Comparison of ENCODE assay signal across 1 cellular context in the genomic region with DNA sequence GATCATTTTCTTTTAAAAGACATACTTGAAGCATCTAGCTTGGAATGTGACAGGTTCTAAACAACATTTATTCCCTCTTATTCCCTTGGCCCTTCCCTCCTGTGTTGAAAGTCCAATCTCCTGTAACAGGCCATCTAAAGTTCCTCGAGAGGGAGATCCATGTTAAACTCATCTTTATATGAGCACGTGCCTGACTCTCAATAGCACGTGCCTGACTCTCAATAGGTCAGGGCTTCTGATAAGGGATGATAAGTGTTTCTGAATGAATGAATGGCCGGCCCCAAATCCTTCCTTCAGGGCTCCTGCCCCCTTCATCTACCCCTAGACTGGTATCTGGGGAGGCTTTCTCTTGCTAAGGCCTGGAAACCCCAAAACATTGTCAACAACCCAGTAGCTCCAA.
TF ChIP-seq lines count a peak whose summit lies in the region.

No MANE protein-coding gene starts in this region.

TF ChIP-seq in K562, 482 proteins besides CTCF, POLR2A, EP300 and RAD21:
- TF ChIP-seq PHTF2 (CRISPR knock-in tag; IDR thresholded peaks at IDR 0.05) = no peak
- no peak for TF ChIP-seq POLR2B (IDR thresholded peaks at IDR 0.05; ENCODE audit: low read depth, partially characterized antibody)
- no peak for TF ChIP-seq DNMT1 (IDR thresholded peaks at IDR 0.05)
- TF ChIP-seq E2F6 (IDR thresholded peaks at IDR 0.05; ENCODE audit: borderline replicate concordance in 1 of 2, extremely low read depth in 1 of 2, insufficient read depth in 1 of 2, insufficient read length in 1 of 2, low read depth in 1 of 2, low read length in 1 of 2, poor library complexity in 1 of 2, severe bottlenecking in 1 of 2) = peak in 1 of 2 experiments; percentile 17
- TF ChIP-seq NRF1 (conservative IDR thresholded peaks at IDR 0.05 in 1 of 2, IDR thresholded peaks at IDR 0.05 in 1 of 2) = no peak
- peak; percentile 67 for TF ChIP-seq BHLHE40 (IDR thresholded peaks at IDR 0.05; ENCODE audit: low read length)
- no peak for TF ChIP-seq RBM17 (IDR thresholded peaks at IDR 0.05; ENCODE audit: borderline replicate concordance, low read depth, low read length)
- TF ChIP-seq L3MBTL2 (IDR thresholded peaks at IDR 0.05) = 0 out of 2 replicates have a peak, but pooled peaks have one; percentile 27
- TF ChIP-seq, protein P1, sequence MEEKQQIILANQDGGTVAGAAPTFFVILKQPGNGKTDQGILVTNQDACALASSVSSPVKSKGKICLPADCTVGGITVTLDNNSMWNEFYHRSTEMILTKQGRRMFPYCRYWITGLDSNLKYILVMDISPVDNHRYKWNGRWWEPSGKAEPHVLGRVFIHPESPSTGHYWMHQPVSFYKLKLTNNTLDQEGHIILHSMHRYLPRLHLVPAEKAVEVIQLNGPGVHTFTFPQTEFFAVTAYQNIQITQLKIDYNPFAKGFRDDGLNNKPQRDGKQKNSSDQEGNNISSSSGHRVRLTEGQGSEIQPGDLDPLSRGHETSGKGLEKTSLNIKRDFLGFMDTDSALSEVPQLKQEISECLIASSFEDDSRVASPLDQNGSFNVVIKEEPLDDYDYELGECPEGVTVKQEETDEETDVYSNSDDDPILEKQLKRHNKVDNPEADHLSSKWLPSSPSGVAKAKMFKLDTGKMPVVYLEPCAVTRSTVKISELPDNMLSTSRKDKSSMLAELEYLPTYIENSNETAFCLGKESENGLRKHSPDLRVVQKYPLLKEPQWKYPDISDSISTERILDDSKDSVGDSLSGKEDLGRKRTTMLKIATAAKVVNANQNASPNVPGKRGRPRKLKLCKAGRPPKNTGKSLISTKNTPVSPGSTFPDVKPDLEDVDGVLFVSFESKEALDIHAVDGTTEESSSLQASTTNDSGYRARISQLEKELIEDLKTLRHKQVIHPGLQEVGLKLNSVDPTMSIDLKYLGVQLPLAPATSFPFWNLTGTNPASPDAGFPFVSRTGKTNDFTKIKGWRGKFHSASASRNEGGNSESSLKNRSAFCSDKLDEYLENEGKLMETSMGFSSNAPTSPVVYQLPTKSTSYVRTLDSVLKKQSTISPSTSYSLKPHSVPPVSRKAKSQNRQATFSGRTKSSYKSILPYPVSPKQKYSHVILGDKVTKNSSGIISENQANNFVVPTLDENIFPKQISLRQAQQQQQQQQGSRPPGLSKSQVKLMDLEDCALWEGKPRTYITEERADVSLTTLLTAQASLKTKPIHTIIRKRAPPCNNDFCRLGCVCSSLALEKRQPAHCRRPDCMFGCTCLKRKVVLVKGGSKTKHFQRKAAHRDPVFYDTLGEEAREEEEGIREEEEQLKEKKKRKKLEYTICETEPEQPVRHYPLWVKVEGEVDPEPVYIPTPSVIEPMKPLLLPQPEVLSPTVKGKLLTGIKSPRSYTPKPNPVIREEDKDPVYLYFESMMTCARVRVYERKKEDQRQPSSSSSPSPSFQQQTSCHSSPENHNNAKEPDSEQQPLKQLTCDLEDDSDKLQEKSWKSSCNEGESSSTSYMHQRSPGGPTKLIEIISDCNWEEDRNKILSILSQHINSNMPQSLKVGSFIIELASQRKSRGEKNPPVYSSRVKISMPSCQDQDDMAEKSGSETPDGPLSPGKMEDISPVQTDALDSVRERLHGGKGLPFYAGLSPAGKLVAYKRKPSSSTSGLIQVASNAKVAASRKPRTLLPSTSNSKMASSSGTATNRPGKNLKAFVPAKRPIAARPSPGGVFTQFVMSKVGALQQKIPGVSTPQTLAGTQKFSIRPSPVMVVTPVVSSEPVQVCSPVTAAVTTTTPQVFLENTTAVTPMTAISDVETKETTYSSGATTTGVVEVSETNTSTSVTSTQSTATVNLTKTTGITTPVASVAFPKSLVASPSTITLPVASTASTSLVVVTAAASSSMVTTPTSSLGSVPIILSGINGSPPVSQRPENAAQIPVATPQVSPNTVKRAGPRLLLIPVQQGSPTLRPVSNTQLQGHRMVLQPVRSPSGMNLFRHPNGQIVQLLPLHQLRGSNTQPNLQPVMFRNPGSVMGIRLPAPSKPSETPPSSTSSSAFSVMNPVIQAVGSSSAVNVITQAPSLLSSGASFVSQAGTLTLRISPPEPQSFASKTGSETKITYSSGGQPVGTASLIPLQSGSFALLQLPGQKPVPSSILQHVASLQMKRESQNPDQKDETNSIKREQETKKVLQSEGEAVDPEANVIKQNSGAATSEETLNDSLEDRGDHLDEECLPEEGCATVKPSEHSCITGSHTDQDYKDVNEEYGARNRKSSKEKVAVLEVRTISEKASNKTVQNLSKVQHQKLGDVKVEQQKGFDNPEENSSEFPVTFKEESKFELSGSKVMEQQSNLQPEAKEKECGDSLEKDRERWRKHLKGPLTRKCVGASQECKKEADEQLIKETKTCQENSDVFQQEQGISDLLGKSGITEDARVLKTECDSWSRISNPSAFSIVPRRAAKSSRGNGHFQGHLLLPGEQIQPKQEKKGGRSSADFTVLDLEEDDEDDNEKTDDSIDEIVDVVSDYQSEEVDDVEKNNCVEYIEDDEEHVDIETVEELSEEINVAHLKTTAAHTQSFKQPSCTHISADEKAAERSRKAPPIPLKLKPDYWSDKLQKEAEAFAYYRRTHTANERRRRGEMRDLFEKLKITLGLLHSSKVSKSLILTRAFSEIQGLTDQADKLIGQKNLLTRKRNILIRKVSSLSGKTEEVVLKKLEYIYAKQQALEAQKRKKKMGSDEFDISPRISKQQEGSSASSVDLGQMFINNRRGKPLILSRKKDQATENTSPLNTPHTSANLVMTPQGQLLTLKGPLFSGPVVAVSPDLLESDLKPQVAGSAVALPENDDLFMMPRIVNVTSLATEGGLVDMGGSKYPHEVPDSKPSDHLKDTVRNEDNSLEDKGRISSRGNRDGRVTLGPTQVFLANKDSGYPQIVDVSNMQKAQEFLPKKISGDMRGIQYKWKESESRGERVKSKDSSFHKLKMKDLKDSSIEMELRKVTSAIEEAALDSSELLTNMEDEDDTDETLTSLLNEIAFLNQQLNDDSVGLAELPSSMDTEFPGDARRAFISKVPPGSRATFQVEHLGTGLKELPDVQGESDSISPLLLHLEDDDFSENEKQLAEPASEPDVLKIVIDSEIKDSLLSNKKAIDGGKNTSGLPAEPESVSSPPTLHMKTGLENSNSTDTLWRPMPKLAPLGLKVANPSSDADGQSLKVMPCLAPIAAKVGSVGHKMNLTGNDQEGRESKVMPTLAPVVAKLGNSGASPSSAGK (IDR thresholded peaks at IDR 0.05) = peak; percentile 61
TF ChIP-seq in K562: peak in this region for 4.
